ENCODE assay signal across 9 cellular contexts in genomic region chr5:150138551-150139265, GRCh38. TPM values are rescaled to one million over a fixed set of nuclear protein-coding genes. Genes with fewer than 3 reads are reported as not detected.
DNase-seq lines count a peak whose midpoint lies in the region; ATAC-seq and TF ChIP-seq lines count a peak whose summit lies in the region.
"Had no signal": no experiment of that assay in that cellular context is flagged by ENCODE, and none has a peak within 500 bp of the region (broad histone marks: within the 10 kb centered on the region; RNA-seq: fewer than 3 reads in every experiment).

No MANE protein-coding gene starts in this region.

- H3K9ac ChIP-seq in parathyroid adenoma, result no peak overlapping the region

- ATAC-seq in Right ventricle myocardium superior (ENCODE audit: poor library complexity), result peak; percentile 26
- ATAC-seq in GM21381 (IDR thresholded peaks at IDR 0.05; ENCODE audit: unreplicated experiment), result no peak
- ATAC-seq in GM18502 (IDR thresholded peaks at IDR 0.05; ENCODE audit: poor library complexity, unreplicated experiment), result no peak

- H3K79me2 ChIP-seq in parathyroid adenoma, result no peaks in the 10 kb centered on the region

- no peaks in the 10 kb centered on the region for H3K9me3 ChIP-seq in parathyroid adenoma (ENCODE audit: control insufficient read depth, low read length)

- no peak for TF ChIP-seq CTCF in VCaP (conservative IDR thresholded peaks at IDR 0.05)
- no peak for TF ChIP-seq CTCF in parathyroid adenoma (IDR thresholded peaks at IDR 0.05)
- no peak for TF ChIP-seq CTCF in GM10266 (IDR thresholded peaks at IDR 0.05; ENCODE audit: control insufficient read depth, insufficient read depth, low read depth, missing control alignments)

- no peaks in the 10 kb centered on the region for H3K4me1 ChIP-seq in parathyroid adenoma

- no peaks in the 10 kb centered on the region for H3K36me3 ChIP-seq in parathyroid adenoma (ENCODE audit: control insufficient read depth, insufficient read depth, low read length)

- intact Hi-C loops in Right ventricle myocardium superior (cut with DNase I), result loop anchor here (10.0 kb wide), 1 partner anchor 296 kb away; no protein-coding TSS in a partner anchor

- no peaks in the 10 kb centered on the region for H3K27me3 ChIP-seq in parathyroid adenoma (ENCODE audit: control insufficient read depth, insufficient read depth, low read length)

- H3K27ac ChIP-seq in VCaP (peak overlapping the region; percentile 82; the same call in 1 of the 2 replicates), parathyroid adenoma (peak overlapping the region; percentile 7)

- H3K4me3 ChIP-seq in parathyroid adenoma (ENCODE audit: low read depth, low read length), result no peak overlapping the region

- no peak overlapping the region for H3K4me2 ChIP-seq in parathyroid adenoma (ENCODE audit: low read length)

- DNase-seq in AG20443 (ENCODE audit: low spot score) (peak; percentile 88), Right ventricle myocardium superior (peak; percentile 77), GM10266 (ENCODE audit: extremely low spot score) (no peak), NCI-H1092 treated with DMSO at 0.1 percent for 48 hours (lab: John Stamatoyannopoulos, UW) (no peak)
- DNase-seq: activated B cell treated with CpG ODN at 0.5 μM for 24 hours had no signal

- H2AFZ ChIP-seq in parathyroid adenoma, result no peak overlapping the region

RNA-seq across cellular contexts. Expression of gene PDGFRB, which starts 16.9 kb away (rescaled TPM):
- total RNA-seq in Right ventricle myocardium superior, result 47.0 TPM

RNA-seq across cellular contexts. Expression of gene CDX1, which starts 27.9 kb away (rescaled TPM):
- total RNA-seq in Right ventricle myocardium superior, result not detected
- total RNA-seq: activated B cell treated with CpG ODN at 0.5 μM for 24 hours had no signal

RNA-seq across cellular contexts. Expression of gene SLC6A7, which starts 51.2 kb away (rescaled TPM):
- not detected for total RNA-seq in Right ventricle myocardium superior
- total RNA-seq: activated B cell treated with CpG ODN at 0.5 μM for 24 hours had no signal

RNA-seq across cellular contexts. Expression of gene CSF1R, which starts 52.4 kb away (rescaled TPM):
- 19.5 TPM for total RNA-seq in Right ventricle myocardium superior

Comparison
In these comparisons a context has a peak if more than half of its experiments do, and no peak if none do; other contexts are left out.
1. DNase-seq: peak in AG20443 (single experiment) and Right ventricle myocardium superior (single experiment); none in GM10266 (single experiment) and NCI-H1092 treated with DMSO at 0.1 percent for 48 hours (single experiment).